Comparison of ENCODE assay signal across 1 cellular context in genomic region chr3:149291178-149291577, GRCh38.
TF ChIP-seq lines count a peak whose summit lies in the region.

No MANE protein-coding gene starts in this region.

TF ChIP-seq in IMR-90, 13 proteins besides CTCF, POLR2A, EP300 and RAD21 (continued from another document):
- no peak for TF ChIP-seq USF2 (IDR thresholded peaks at IDR 0.05; ENCODE audit: low read depth, low read length)
